29 cellular contexts compared by ENCODE assay signal in genomic region chr4:183631577-183632198, GRCh38.
"Had no signal": no experiment of that assay in that cellular context is flagged by ENCODE, and none has a peak within 500 bp of the region (broad histone marks: within the 10 kb centered on the region; RNA-seq: fewer than 3 reads in every experiment).

No MANE protein-coding gene starts in this region.

- H3K4me3 ChIP-seq: cardiac muscle cell, coronary artery, dorsolateral prefrontal cortex, gastroesophageal sphincter, hepatocyte, mucosa of descending colon, psoas muscle, spleen, upper lobe of left lung, vagina had no signal

- H3K4me1 ChIP-seq: psoas muscle, spleen, upper lobe of left lung, vagina had no signal

- ATAC-seq: activated CD8-positive, alpha-beta memory T cell treated with anti-CD3 and anti-CD28 coated beads, Interleukin-2, amount 10 ng/mL, durations not matched to agents 7 days and 5 days; activated CD8-positive, alpha-beta T cell treated with anti-CD3 and anti-CD28 coated beads for 36 hours; activated naive CD8-positive, alpha-beta T cell treated with anti-CD3 and anti-CD28 coated beads, Interleukin-2, amount 50 U/mL, for 24 hours; gastroesophageal sphincter; mucosa of descending colon; natural killer cell treated with Interleukin-12 subunit alpha and Interleukin-12 subunit beta and Interleukin-15 and Interleukin-18, amount 100 ng/mL, for 72 hours; stimulated activated effector memory CD8-positive, alpha-beta T cell treated with anti-CD3 and anti-CD28 coated beads, Interleukin-12 subunit alpha, Interleukin-12 subunit beta, amount 100 ng/mL, for 72 hours had no signal

- H3K36me3 ChIP-seq: cardiac muscle cell, gastroesophageal sphincter, spleen, upper lobe of left lung, vagina had no signal

- H3K27me3 ChIP-seq: cardiac muscle cell, dorsolateral prefrontal cortex, gastroesophageal sphincter, hepatocyte, spleen, upper lobe of left lung, vagina had no signal

- H3K4me3 Mint-ChIP-seq: activated B cell treated with CpG ODN at 0.5 μM for 24 hours; activated CD8-positive, alpha-beta memory T cell treated with anti-CD3 and anti-CD28 coated beads, Interleukin-2, amount 10 ng/mL, durations not matched to agents 7 days and 5 days; activated CD8-positive, alpha-beta T cell treated with anti-CD3 and anti-CD28 coated beads for 36 hours; activated naive CD4-positive, alpha-beta T cell treated with anti-CD3 and anti-CD28 coated beads, Interleukin-2, amount 50 U/mL, for 24 hours; activated naive CD8-positive, alpha-beta T cell treated with anti-CD3 and anti-CD28 coated beads, Interleukin-2, amount 50 U/mL, for 24 hours; brain; memory B cell; natural killer cell treated with Interleukin-12 subunit alpha and Interleukin-12 subunit beta and Interleukin-15 and Interleukin-18, amount 100 ng/mL, for 72 hours; stimulated activated effector memory CD8-positive, alpha-beta T cell treated with anti-CD3 and anti-CD28 coated beads, Interleukin-12 subunit alpha, Interleukin-12 subunit beta, amount 100 ng/mL, for 72 hours; stimulated activated naive CD8-positive, alpha-beta T cell treated with anti-CD3 and anti-CD28 coated beads, Interleukin-15, Interleukin-2, amounts not matched to agents 100 ng/mL and 50 ng/mL, for 24 hours; T-helper 2 cell treated with Interferon-gamma antibody and Interleukin-4, amounts not matched to agents 5 μg/mL and 100 μg/mL, for 36 hours had no signal

- H3K36me3 Mint-ChIP-seq: activated CD8-positive, alpha-beta memory T cell treated with anti-CD3 and anti-CD28 coated beads, Interleukin-2, amount 10 ng/mL, durations not matched to agents 7 days and 5 days; activated naive CD4-positive, alpha-beta T cell treated with anti-CD3 and anti-CD28 coated beads, Interleukin-2, amount 50 U/mL, for 24 hours; brain; memory B cell; natural killer cell treated with Interleukin-12 subunit alpha and Interleukin-12 subunit beta and Interleukin-15 and Interleukin-18, amount 100 ng/mL, for 72 hours; stimulated activated effector memory CD8-positive, alpha-beta T cell treated with anti-CD3 and anti-CD28 coated beads, Interleukin-12 subunit alpha, Interleukin-12 subunit beta, amount 100 ng/mL, for 72 hours had no signal

- H3K9me3 ChIP-seq: gastroesophageal sphincter, mucosa of descending colon, psoas muscle, spleen, upper lobe of left lung, vagina had no signal

- DNase-seq: activated B cell treated with CpG ODN at 0.5 μM for 24 hours; activated CD4-positive, alpha-beta T cell treated with anti-CD3 and anti-CD28 coated beads, Interleukin-2, amount 50 U/mL, for 1 hour; activated CD8-positive, alpha-beta memory T cell treated with anti-CD3 and anti-CD28 coated beads, Interleukin-2, amount 10 ng/mL, durations not matched to agents 7 days and 5 days; activated CD8-positive, alpha-beta T cell treated with anti-CD3 and anti-CD28 coated beads for 36 hours; activated naive CD8-positive, alpha-beta T cell treated with anti-CD3 and anti-CD28 coated beads, Interleukin-2, amount 50 U/mL, for 24 hours; activated T-cell treated with anti-CD3 and anti-CD28 coated beads, Interleukin-2, amount 50 U/mL, for 48 hours; anterior cingulate cortex; dorsolateral prefrontal cortex; effector memory CD4-positive, alpha-beta T cell; islet precursor cell; mucosa of descending colon; psoas muscle; spleen; stimulated activated CD4-positive, alpha-beta T cell treated with anti-CD3 and anti-CD28 coated beads, Interleukin-2, amount 100 ng/mL, for 48 hours; T-helper 1 cell; upper lobe of left lung had no signal

- H3K27me3 Mint-ChIP-seq: activated CD8-positive, alpha-beta memory T cell treated with anti-CD3 and anti-CD28 coated beads, Interleukin-2, amount 10 ng/mL, durations not matched to agents 7 days and 5 days; activated CD8-positive, alpha-beta T cell treated with anti-CD3 and anti-CD28 coated beads for 36 hours; brain; natural killer cell treated with Interleukin-12 subunit alpha and Interleukin-12 subunit beta and Interleukin-15 and Interleukin-18, amount 100 ng/mL, for 72 hours; stimulated activated naive CD8-positive, alpha-beta T cell treated with anti-CD3 and anti-CD28 coated beads, Interleukin-15, Interleukin-2, amounts not matched to agents 100 ng/mL and 50 ng/mL, for 24 hours had no signal

- H3K27ac ChIP-seq: cardiac muscle cell, coronary artery, dorsolateral prefrontal cortex, gastroesophageal sphincter, hepatocyte, psoas muscle, spleen, upper lobe of left lung, vagina had no signal

- H3K4me2 ChIP-seq: hepatocyte had no signal

- H3K9me3 Mint-ChIP-seq: activated B cell treated with CpG ODN at 0.5 μM for 24 hours; activated CD8-positive, alpha-beta T cell treated with anti-CD3 and anti-CD28 coated beads for 36 hours; activated naive CD4-positive, alpha-beta T cell treated with anti-CD3 and anti-CD28 coated beads, Interleukin-2, amount 50 U/mL, for 24 hours; activated naive CD8-positive, alpha-beta T cell treated with anti-CD3 and anti-CD28 coated beads, Interleukin-2, amount 50 U/mL, for 24 hours; activated T-helper 2 cell treated with anti-CD3 and anti-CD28 coated beads, Interferon-gamma antibody, Interleukin-2, Interleukin-4, amounts not matched to agents 10 μg/mL and 5 μg/mL and 100 μg/mL, durations not matched to agents 14 hours and 24 hours and 36 hours; brain; memory B cell; natural killer cell treated with Interleukin-12 subunit alpha and Interleukin-12 subunit beta and Interleukin-15 and Interleukin-18, amount 100 ng/mL, for 72 hours; stimulated activated effector memory CD8-positive, alpha-beta T cell treated with anti-CD3 and anti-CD28 coated beads, Interleukin-12 subunit alpha, Interleukin-12 subunit beta, amount 100 ng/mL, for 72 hours; stimulated activated naive CD8-positive, alpha-beta T cell treated with anti-CD3 and anti-CD28 coated beads, Interleukin-15, Interleukin-2, amounts not matched to agents 100 ng/mL and 50 ng/mL, for 24 hours; T-helper 2 cell treated with Interferon-gamma antibody and Interleukin-4, amounts not matched to agents 5 μg/mL and 100 μg/mL, for 36 hours had no signal

- H3K79me2 ChIP-seq: hepatocyte had no signal

- H2AFZ ChIP-seq: hepatocyte had no signal

- H3K4me1 Mint-ChIP-seq: activated B cell treated with CpG ODN at 0.5 μM for 24 hours, memory B cell had no signal

- H3K27ac Mint-ChIP-seq: activated B cell treated with CpG ODN at 0.5 μM for 24 hours; activated CD8-positive, alpha-beta memory T cell treated with anti-CD3 and anti-CD28 coated beads, Interleukin-2, amount 10 ng/mL, durations not matched to agents 7 days and 5 days; activated CD8-positive, alpha-beta T cell treated with anti-CD3 and anti-CD28 coated beads for 36 hours; activated naive CD4-positive, alpha-beta T cell treated with anti-CD3 and anti-CD28 coated beads, Interleukin-2, amount 50 U/mL, for 24 hours; activated naive CD8-positive, alpha-beta T cell treated with anti-CD3 and anti-CD28 coated beads, Interleukin-2, amount 50 U/mL, for 24 hours; activated T-helper 2 cell treated with anti-CD3 and anti-CD28 coated beads, Interferon-gamma antibody, Interleukin-2, Interleukin-4, amounts not matched to agents 10 μg/mL and 5 μg/mL and 100 μg/mL, durations not matched to agents 14 hours and 24 hours and 36 hours; brain; memory B cell; natural killer cell treated with Interleukin-12 subunit alpha and Interleukin-12 subunit beta and Interleukin-15 and Interleukin-18, amount 100 ng/mL, for 72 hours; stimulated activated effector memory CD8-positive, alpha-beta T cell treated with anti-CD3 and anti-CD28 coated beads, Interleukin-12 subunit alpha, Interleukin-12 subunit beta, amount 100 ng/mL, for 72 hours; stimulated activated naive CD8-positive, alpha-beta T cell treated with anti-CD3 and anti-CD28 coated beads, Interleukin-15, Interleukin-2, amounts not matched to agents 100 ng/mL and 50 ng/mL, for 24 hours; T-helper 2 cell treated with Interferon-gamma antibody and Interleukin-4, amounts not matched to agents 5 μg/mL and 100 μg/mL, for 36 hours had no signal
